Comparison of ENCODE assay signal across 8 cellular contexts in the genomic region with DNA sequence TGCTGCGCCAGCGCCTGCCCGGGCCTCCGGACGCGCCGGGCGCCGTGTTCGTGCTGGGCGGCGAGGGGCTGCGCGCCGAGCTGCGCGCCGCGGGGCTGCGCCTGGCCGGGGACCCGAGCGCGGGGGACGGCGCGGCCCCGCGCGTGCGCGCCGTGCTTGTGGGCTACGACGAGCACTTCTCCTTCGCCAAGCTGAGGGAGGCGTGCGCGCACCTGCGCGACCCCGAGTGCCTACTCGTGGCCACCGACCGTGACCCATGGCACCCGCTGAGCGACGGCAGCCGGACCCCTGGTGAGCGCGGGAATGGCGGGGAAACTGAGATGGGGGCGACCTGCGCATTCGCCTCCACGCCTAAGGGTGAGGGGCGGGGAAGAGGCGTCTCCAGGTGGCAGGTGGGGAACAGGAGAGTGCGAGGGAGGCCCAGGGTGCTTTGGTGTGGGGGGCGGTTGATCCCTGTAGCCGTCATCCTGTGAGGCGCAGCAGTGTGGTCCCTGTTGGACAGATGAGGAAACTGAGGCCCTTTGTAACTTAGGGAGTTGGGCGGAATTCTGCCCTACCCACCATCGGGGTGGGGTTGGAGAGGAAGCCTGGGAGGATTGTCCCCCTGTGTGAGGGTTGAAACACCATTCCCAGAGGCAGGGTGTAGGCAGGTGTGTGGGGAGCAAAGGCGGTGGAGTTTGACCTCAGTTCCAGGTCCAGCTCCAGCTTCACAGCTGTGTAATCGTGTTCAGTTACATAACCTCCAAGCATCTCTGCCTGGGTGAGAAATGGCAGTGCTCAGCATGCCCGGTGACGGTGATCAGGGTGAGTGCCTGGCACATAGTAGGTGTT. TPM values are rescaled to one million over a fixed set of nuclear protein-coding genes. Genes with fewer than 3 reads are reported as not detected.
DNase-seq lines count a peak whose midpoint lies in the region; ATAC-seq and TF ChIP-seq lines count a peak whose summit lies in the region.

No MANE protein-coding gene starts in this region.

- POLR2A ChIA-PET in HCT116 (lab: Charles Lee) = interaction anchor here (1.9 to 3.6 kb wide), 2 partner anchors 8 to 16 kb away, joined by 21 to 71 read pairs; a partner anchor contains a TSS

- H3K4me3 ChIP-seq in HCT116 (replicated peaks in 1 of 2; ENCODE audit: low read depth in 1 of 2, low read length in 2 of 2) = peak overlapping the region; percentile 86 to 93
- peak overlapping the region; percentile 59 to 95 (median 82) for H3K4me3 ChIP-seq in Peyer's patch
- peak overlapping the region; percentile 46 for H3K4me3 ChIP-seq in effector memory CD4-positive, alpha-beta T cell (ENCODE audit: insufficient read depth, low read depth, low read length, poor library complexity, severe bottlenecking)

- TF ChIP-seq CTCF in HCT116 (IDR thresholded peaks at IDR 0.05 in 2 of 3, conservative IDR thresholded peaks at IDR 0.05 in 1 of 3; ENCODE audit: borderline replicate concordance in 1 of 3, insufficient read depth in 1 of 3, low read depth in 2 of 3, low read length in 2 of 3) = no peak
- TF ChIP-seq CTCF in Peyer's patch (IDR thresholded peaks at IDR 0.05) = no peak
- no peak for TF ChIP-seq CTCF in nephron (IDR thresholded peaks at IDR 0.05; ENCODE audit: unreplicated experiment in 3 of 3)

- H3K4me3 Mint-ChIP-seq in nephron = peak overlapping the region; percentile 69 to 87 (median 86)

- no peaks in the 10 kb centered on the region for H3K27me3 Mint-ChIP-seq in nephron (ENCODE audit: low read depth)

- BruUV-seq in HCT116 (replicated peaks; lab: Mats Ljungman, UMichigan) = no TSS peak

- peak overlapping the region; percentile 15 to 65 (median 43) for H3K27ac Mint-ChIP-seq in nephron

- H3K79me2 ChIP-seq in HCT116 (ENCODE audit: insufficient read depth, low read length) = peaks cover 46% of the 10 kb centered on the region

- no peaks in the 10 kb centered on the region for H3K9me3 ChIP-seq in HCT116 (ENCODE audit: control insufficient read depth in 1 of 2, insufficient read depth in 1 of 2, low read depth in 1 of 2, low read length in 2 of 2)
- no peaks in the 10 kb centered on the region for H3K9me3 ChIP-seq in Peyer's patch
- H3K9me3 ChIP-seq in effector memory CD4-positive, alpha-beta T cell (ENCODE audit: control insufficient read depth, low read length) = no peaks in the 10 kb centered on the region

- peak overlapping the region; percentile 88 for H3K9ac ChIP-seq in HCT116 (ENCODE audit: low read length)

- H3K9me3 Mint-ChIP-seq in nephron = no peaks in the 10 kb centered on the region

- H3K9me2 ChIP-seq in HCT116 (ENCODE audit: insufficient read depth) = no peaks in the 10 kb centered on the region

- peak overlapping the region; percentile 86 for H3K27ac ChIP-seq in HCT116 (ENCODE audit: low read depth, low read length)
- H3K27ac ChIP-seq in Peyer's patch = peak overlapping the region; percentile 85 to 98 (median 90)
- no peak overlapping the region for H3K27ac ChIP-seq in effector memory CD4-positive, alpha-beta T cell (ENCODE audit: insufficient read depth, low read length, poor library complexity, severe bottlenecking)

- H3K4me1 Mint-ChIP-seq in nephron = peaks cover 38% of the 10 kb centered on the region

- peak; percentile 9 for DNase-seq in NCI-H1092 treated with DMSO at 0.1 percent for 48 hours (lab: John Stamatoyannopoulos, UW)
- no peak for DNase-seq in NCI-H1092 (lab: John Stamatoyannopoulos, UW)
- no peak for DNase-seq in HCT116 (ENCODE audit: low read depth, low spot score)
- peak; percentile 40 to 88 (median 87) for DNase-seq in Peyer's patch
- DNase-seq in effector memory CD4-positive, alpha-beta T cell = no peak
- no peak for DNase-seq in NCI-H446 treated with DMSO at 0.1 percent for 48 hours (lab: John Stamatoyannopoulos, UW)
- no peak for DNase-seq in NCI-H2107 treated with DMSO at 0.1 percent for 48 hours (lab: John Stamatoyannopoulos, UW; ENCODE audit: unreplicated experiment)

- CTCF ChIA-PET in HCT116 (lab: Charles Lee) = interaction anchor here (1.3 to 2.2 kb wide), 2 partner anchors 16 kb away, joined by 5 to 38 read pairs; a partner anchor contains a TSS

- TF ChIP-seq POLR2A in HCT116 (IDR thresholded peaks at IDR 0.05; ENCODE audit: borderline replicate concordance, extremely low read depth, insufficient read depth, insufficient read length) (no peak), Peyer's patch (IDR thresholded peaks at IDR 0.05) (peak; percentile 88 to 96)

- ATAC-seq in HCT116 = no peak; the same call in 1 of the 2 replicates

- no peak overlapping the region for H2AFZ ChIP-seq in HCT116 (ENCODE audit: low read depth, low read length, poor library complexity, severe bottlenecking)

- no peaks in the 10 kb centered on the region for H3K36me3 Mint-ChIP-seq in nephron (ENCODE audit: low read depth)

- RAD21 ChIA-PET in HCT116 (lab: Charles Lee; ENCODE audit: low non-redundant PET in 1 of 2, low total read pairs in 2 of 2, uncharacterized antibody in 2 of 2, unreplicated experiment in 2 of 2) = interaction anchor here in 1 of 2 experiments (0.5 kb wide), 1 partner anchor 11 kb away, joined by 3 read pairs; no protein-coding TSS in a partner anchor

- H3K36me3 ChIP-seq in HCT116 (ENCODE audit: control insufficient read depth in 1 of 2, insufficient read depth in 2 of 2, low read length in 2 of 2) (peaks cover 2 to 11% of the 10 kb centered on the region in 2 experiments; a peak in 1 of 4 replicates), Peyer's patch (no peaks in the 10 kb centered on the region)
- H3K36me3 ChIP-seq in effector memory CD4-positive, alpha-beta T cell (ENCODE audit: control insufficient read depth, insufficient read depth, low read length) = no peaks in the 10 kb centered on the region

- H3K4me2 ChIP-seq in HCT116 (ENCODE audit: low read length) = peak overlapping the region; percentile 97

- no peaks in the 10 kb centered on the region for H3K27me3 ChIP-seq in HCT116 (ENCODE audit: insufficient read depth, low read length)
- H3K27me3 ChIP-seq in Peyer's patch = no peaks in the 10 kb centered on the region
- no peaks in the 10 kb centered on the region for H3K27me3 ChIP-seq in effector memory CD4-positive, alpha-beta T cell (replicated peaks; ENCODE audit: control insufficient read depth, insufficient read depth, low read length, poor library complexity, severe bottlenecking)

- peaks cover 11 to 30% of the 10 kb centered on the region in 2 experiments; a peak in 3 of 4 replicates for H3K4me1 ChIP-seq in HCT116 (ENCODE audit: control insufficient read depth in 1 of 2, insufficient read depth in 2 of 2, low read length in 2 of 2)
- peaks cover 0 to 63% (median 24%) of the 10 kb centered on the region in 4 donors for H3K4me1 ChIP-seq in Peyer's patch
- peaks cover 21% of the 10 kb centered on the region for H3K4me1 ChIP-seq in effector memory CD4-positive, alpha-beta T cell (ENCODE audit: control insufficient read depth, insufficient read depth, low read length, poor library complexity, severe bottlenecking)

- intact Hi-C loops in HCT116 (cut with micrococcal nuclease) = no loop called here

- TF ChIP-seq RAD21 in HCT116 (IDR thresholded peaks at IDR 0.05; ENCODE audit: low read depth) = no peak

- no peaks in the 10 kb centered on the region for H4K20me1 ChIP-seq in HCT116 (ENCODE audit: insufficient read depth)

TF ChIP-seq in HCT116, 20 proteins besides CTCF, POLR2A, EP300 and RAD21:
- TF ChIP-seq YY1 (IDR thresholded peaks at IDR 0.05; ENCODE audit: extremely low read depth, insufficient replicate concordance, low read depth, low read length) (no peak), ZFX (IDR thresholded peaks at IDR 0.05) (0 out of 2 replicates have a peak, but pooled peaks have one; percentile 55), ELF1 (IDR thresholded peaks at IDR 0.05; ENCODE audit: borderline replicate concordance, low read depth) (no peak), JUND (IDR thresholded peaks at IDR 0.05) (no peak), CEBPB (IDR thresholded peaks at IDR 0.05; ENCODE audit: low read depth) (no peak)
TF ChIP-seq in HCT116: peak in this region for 1.

RNA-seq across cellular contexts. Expression of a gene that starts 0.8 kb away (rescaled TPM):
- total RNA-seq in HCT116 (2021; ENCODE audit: unreplicated experiment) (42.7 TPM), Peyer's patch (100 to 1,000 TPM in 3 of 4 donors, 10 to 100 TPM in 1; 19.0 to 146 (median 111) TPM)
- polyA plus RNA-seq in HCT116 (2012) = 43.9 and 52.6 TPM in 2 replicates

RNA-seq across cellular contexts. Expression of a gene that starts 16.2 kb away (rescaled TPM):
- total RNA-seq in HCT116 (2021; ENCODE audit: unreplicated experiment) (1,080 TPM), Peyer's patch (100 to 1,000 TPM in 1 of 4 donors, 10 to 100 TPM in 3; 44.8 to 352 (median 73.5) TPM)
- 2,758 and 2,875 TPM in 2 replicates for polyA plus RNA-seq in HCT116 (2012)

RNA-seq across cellular contexts. Expression of a gene that starts 19.8 kb away (rescaled TPM):
- total RNA-seq in HCT116 (2021; ENCODE audit: unreplicated experiment) (48.4 TPM), Peyer's patch (100 to 1,000 TPM in 1 of 4 donors, 10 to 100 TPM in 3; 55.0 to 135 (median 71.8) TPM)
- 72.9 and 82.7 TPM in 2 replicates for polyA plus RNA-seq in HCT116 (2012)

RNA-seq across cellular contexts. Expression of a gene that starts 26.9 kb away (rescaled TPM):
- total RNA-seq in HCT116 (2021; ENCODE audit: unreplicated experiment) (31.4 TPM), Peyer's patch (100 to 1,000 TPM in 1 of 4 donors, 10 to 100 TPM in 3; 37.5 to 144 (median 57.1) TPM)
- 19.2 and 28.2 TPM in 2 replicates for polyA plus RNA-seq in HCT116 (2012)

RNA-seq across cellular contexts. Expression of a gene that starts 37.6 kb away (rescaled TPM):
- total RNA-seq in HCT116 (2021; ENCODE audit: unreplicated experiment) = 244 TPM
- polyA plus RNA-seq in HCT116 (2012) = 229 and 253 TPM in 2 replicates
- 10 to 100 TPM; 54.6 to 89.1 (median 83.6) TPM for total RNA-seq in Peyer's patch

Comparison
In these comparisons a context has a peak if more than half of its experiments do, and no peak if none do; other contexts are left out.
1. DNase-seq: peak in NCI-H1092 treated with DMSO at 0.1 percent for 48 hours (single experiment) and Peyer's patch (3 of 3); none in NCI-H1092 (single experiment), HCT116 (single experiment), effector memory CD4-positive, alpha-beta T cell (0 of 3), NCI-H446 treated with DMSO at 0.1 percent for 48 hours (single experiment) and NCI-H2107 treated with DMSO at 0.1 percent for 48 hours (single experiment).
2. Peak in every context shown above with its lines, with median percentiles within 50 percentile points of each other: H3K4me3 ChIP-seq.